Comparison of ENCODE assay signal across 1 cellular context in genomic region chr14:93879362-93879983, GRCh38.
TF ChIP-seq lines count a peak whose summit lies in the region.

No MANE protein-coding gene starts in this region.

TF ChIP-seq in H1, 55 proteins besides CTCF, POLR2A, EP300 and RAD21 (continued from another document):
- TF ChIP-seq TAF1 (IDR thresholded peaks at IDR 0.05; ENCODE audit: low read depth, low read length) (no peak), CHD2 (IDR thresholded peaks at IDR 0.05; ENCODE audit: low read length) (no peak), MAX (IDR thresholded peaks at IDR 0.05) (no peak), RXRA (IDR thresholded peaks at IDR 0.05; ENCODE audit: insufficient read depth, low read depth, low read length) (no peak), SRF (IDR thresholded peaks at IDR 0.05; ENCODE audit: low read depth, low read length) (no peak), ATF3 (IDR thresholded peaks at IDR 0.05; ENCODE audit: insufficient read depth, low read depth, low read length) (no peak), USF2 (IDR thresholded peaks at IDR 0.05; ENCODE audit: low read length) (no peak), POLR2AphosphoS5 (IDR thresholded peaks at IDR 0.05; ENCODE audit: low read depth, low read length) (no peak), SAP30 (IDR thresholded peaks at IDR 0.05; ENCODE audit: insufficient read depth, insufficient replicate concordance, low read length) (no peak), NRF1 (IDR thresholded peaks at IDR 0.05; ENCODE audit: low read depth, low read length) (no peak), CHD7 (IDR thresholded peaks at IDR 0.05; ENCODE audit: insufficient replicate concordance, low read length) (no peak), KDM4A (IDR thresholded peaks at IDR 0.05; ENCODE audit: low read depth, low read length, severe bottlenecking) (no peak), CEBPB (IDR thresholded peaks at IDR 0.05; ENCODE audit: low read depth, low read length) (no peak), EZH2 (IDR thresholded peaks at IDR 0.05; ENCODE audit: low read depth, low read length, severe bottlenecking) (no peak)
